In genomic region chr2:27863146-27863545, GRCh38 we compare ENCODE assay signal across 20 cellular contexts.
"Had no signal": no experiment of that assay in that cellular context is flagged by ENCODE, and none has a peak within 500 bp of the region (broad histone marks: within the 10 kb centered on the region; RNA-seq: fewer than 3 reads in every experiment).

No MANE protein-coding gene starts in this region.

- H3K4me1 Mint-ChIP-seq: central memory CD8-positive, alpha-beta T cell; memory B cell had no signal

- H3K36me3 ChIP-seq: adrenal gland, breast epithelium, neutrophil, ovary, prostate gland, upper lobe of left lung had no signal

- H3K4me1 ChIP-seq: adrenal gland, breast epithelium, prostate gland had no signal

- H3K27ac Mint-ChIP-seq: activated naive CD8-positive, alpha-beta T cell; memory B cell; T-helper 2 cell treated with Interferon-gamma antibody and Interleukin-4, amounts not matched to agents 5 μg/mL and 100 μg/mL, for 36 hours had no signal

- H3K9me3 ChIP-seq: adrenal gland, breast epithelium, neutrophil, ovary, prostate gland, upper lobe of left lung had no signal

- FAIRE-seq: colon, TTC549 had no signal

- ATAC-seq: left ventricle myocardium superior; natural killer cell treated with Interleukin-12 subunit alpha and Interleukin-12 subunit beta and Interleukin-15 and Interleukin-18, amount 100 ng/mL, for 72 hours; right cardiac atrium; stimulated activated naive CD8-positive, alpha-beta T cell treated with anti-CD3 and anti-CD28 coated beads, Interleukin-15, Interleukin-2, amounts not matched to agents 100 U/mL and 50 U/mL, for 24 hours had no signal

- H3K4me3 ChIP-seq: adrenal gland, breast epithelium, ovary, prostate gland, upper lobe of left lung had no signal

- H3K27me3 Mint-ChIP-seq: central memory CD8-positive, alpha-beta T cell; natural killer cell treated with Interleukin-12 subunit alpha and Interleukin-12 subunit beta and Interleukin-15 and Interleukin-18, amount 100 ng/mL, for 72 hours had no signal

- H3K4me3 Mint-ChIP-seq: activated naive CD8-positive, alpha-beta T cell; central memory CD8-positive, alpha-beta T cell; memory B cell; natural killer cell treated with Interleukin-12 subunit alpha and Interleukin-12 subunit beta and Interleukin-15 and Interleukin-18, amount 100 ng/mL, for 72 hours; T-helper 2 cell treated with Interferon-gamma antibody and Interleukin-4, amounts not matched to agents 5 μg/mL and 100 μg/mL, for 36 hours had no signal

- H3K36me3 Mint-ChIP-seq: natural killer cell treated with Interleukin-12 subunit alpha and Interleukin-12 subunit beta and Interleukin-15 and Interleukin-18, amount 100 ng/mL, for 72 hours had no signal

- H3K27ac ChIP-seq: adrenal gland, breast epithelium, neutrophil, ovary, prostate gland, upper lobe of left lung had no signal

- DNase-seq: activated CD4-positive, alpha-beta T cell treated with anti-CD3 and anti-CD28 coated beads for 1 hour; activated T-cell treated with anti-CD3 and anti-CD28 coated beads, Interleukin-2, amount 50 U/mL, for 1 hour; adrenal gland; effector memory CD4-positive, alpha-beta T cell; left ventricle myocardium superior; ovary; right cardiac atrium; stimulated activated CD4-positive, alpha-beta T cell treated with anti-CD3 and anti-CD28 coated beads, Interleukin-4, amount 100 ng/mL, for 24 hours; stimulated activated naive CD8-positive, alpha-beta T cell treated with anti-CD3 and anti-CD28 coated beads, Interleukin-15, Interleukin-2, amounts not matched to agents 100 U/mL and 50 U/mL, for 24 hours had no signal

- H3K27me3 ChIP-seq: adrenal gland, breast epithelium, neutrophil, ovary, upper lobe of left lung had no signal
